ENCODE assay signal across 15 cellular contexts in genomic region chr5:59040804-59041201, GRCh38.
DNase-seq lines count a peak whose midpoint lies in the region; ATAC-seq, FAIRE-seq and TF ChIP-seq lines count a peak whose summit lies in the region.
"Had no signal": no experiment of that assay in that cellular context is flagged by ENCODE, and none has a peak within 500 bp of the region (broad histone marks: within the 10 kb centered on the region; RNA-seq: fewer than 3 reads in every experiment).

No MANE protein-coding gene starts in this region.

- BruUV-seq in HepG2 (replicated peaks; lab: Mats Ljungman, UMichigan): no TSS peak

- H3K27ac Mint-ChIP-seq in T-cell (peak overlapping the region; percentile 72 to 100), mesothelial cell of epicardium (no peak overlapping the region)

- FAIRE-seq in HepG2 (lab: Jason Lieb, UNC): no peak
- FAIRE-seq: pancreas had no signal

- H3K27ac ChIP-seq in HepG2 (ENCODE audit: extremely low read length, insufficient read depth, low read length) (peak overlapping the region; percentile 57), right lobe of liver (no peak overlapping the region)
- no peak overlapping the region for H3K27ac ChIP-seq in effector memory CD4-positive, alpha-beta T cell (ENCODE audit: insufficient read depth, low read length, poor library complexity, severe bottlenecking)
- H3K27ac ChIP-seq: C4-2B had no signal

- H3K4me1 Mint-ChIP-seq in T-cell (peaks cover 45 to 54% (median 51%) of the 10 kb centered on the region in 3 donors), mesothelial cell of epicardium (peaks cover 30% of the 10 kb centered on the region)

- H3K27me3 Mint-ChIP-seq in T-cell (no peaks in the 10 kb centered on the region), mesothelial cell of epicardium (ENCODE audit: low read depth) (no peaks in the 10 kb centered on the region)

- H3K27me3 ChIP-seq in HepG2 (ENCODE audit: control insufficient read depth in 1 of 2, insufficient read depth in 2 of 2, low read length in 2 of 2): peaks cover 0 to 13% of the 10 kb centered on the region in 2 experiments; a peak in 1 of 5 replicates
- H3K27me3 ChIP-seq in right lobe of liver: no peaks in the 10 kb centered on the region
- H3K27me3 ChIP-seq in effector memory CD4-positive, alpha-beta T cell (replicated peaks; ENCODE audit: control insufficient read depth, insufficient read depth, low read length, poor library complexity, severe bottlenecking): no peaks in the 10 kb centered on the region
- H3K27me3 ChIP-seq: adrenal gland, esophagus muscularis mucosa, pancreas had no signal

- ATAC-seq in HepG2 (no peak), right lobe of liver (no peak), T-cell (replicated peaks in 1 of 4) (no peak), GM18505 (IDR thresholded peaks at IDR 0.05; ENCODE audit: unreplicated experiment) (no peak)

- 0% methylated on average over 2 of the region's 2 CpGs for WGBS in HepG2 (ENCODE audit: low lambda C conversion rate)
- WGBS in right lobe of liver (ENCODE audit: insufficient coverage, low coverage, low lambda C conversion rate, missing lambda C conversion rate): 14% methylated on average over 2 of the region's 2 CpGs

- TF ChIP-seq RAD21 in HepG2 (CRISPR knock-in tag; IDR thresholded peaks at IDR 0.05): no peak

- peak overlapping the region in 2 of 3 experiments; percentile 13 to 77; a peak in 2 of 6 replicates for H3K4me3 ChIP-seq in HepG2 (replicated peaks in 1 of 3; ENCODE audit: insufficient read depth in 1 of 3, low read depth in 2 of 3, low read length in 3 of 3)
- no peak overlapping the region for H3K4me3 ChIP-seq in right lobe of liver
- H3K4me3 ChIP-seq in effector memory CD4-positive, alpha-beta T cell (ENCODE audit: insufficient read depth, low read depth, low read length, poor library complexity, severe bottlenecking): no peak overlapping the region

- H3K36me3 ChIP-seq in HepG2 (replicated peaks in 1 of 2; ENCODE audit: control insufficient read depth in 1 of 2, insufficient read depth in 2 of 2, low read length in 2 of 2): no peaks in the 10 kb centered on the region
- no peaks in the 10 kb centered on the region for H3K36me3 ChIP-seq in right lobe of liver
- H3K36me3 ChIP-seq in effector memory CD4-positive, alpha-beta T cell (ENCODE audit: control insufficient read depth, insufficient read depth, low read length): no peaks in the 10 kb centered on the region
- H3K36me3 ChIP-seq: adrenal gland, esophagus muscularis mucosa, pancreas had no signal

- H3K9ac ChIP-seq in HepG2 (ENCODE audit: insufficient read depth, low read depth, low read length): no peak overlapping the region; the same call in 1 of the 2 replicates

- POLR2A ChIA-PET in HepG2 (lab: Yijun Ruan, JAX): no interaction called here
- POLR2A ChIA-PET in T-cell (lab: Charles Lee): interaction anchor here (0.6 to 2.0 kb wide), 3 partner anchors 8 to 88 kb away, joined by 3 to 8 read pairs (median 3); no protein-coding TSS in a partner anchor

- no peaks in the 10 kb centered on the region for H4K20me1 ChIP-seq in HepG2 (ENCODE audit: insufficient read depth, low read length)

- H3K4me3 Mint-ChIP-seq in T-cell (peak overlapping the region; percentile 91 to 98 (median 95)), mesothelial cell of epicardium (peak overlapping the region; percentile 96)

- H3K9me3 Mint-ChIP-seq in T-cell: no peaks in the 10 kb centered on the region
- no peaks in the 10 kb centered on the region for H3K9me3 Mint-ChIP-seq in mesothelial cell of epicardium

- peaks cover 8% of the 10 kb centered on the region for H3K36me3 Mint-ChIP-seq in T-cell
- H3K36me3 Mint-ChIP-seq in mesothelial cell of epicardium: peaks cover 5% of the 10 kb centered on the region

- TF ChIP-seq POLR2A in HepG2 (IDR thresholded peaks at IDR 0.05; ENCODE audit: insufficient read depth in 1 of 2, low read depth in 2 of 2, low read length in 2 of 2) (no peak), right lobe of liver (IDR thresholded peaks at IDR 0.05) (no peak), GM18505 (IDR thresholded peaks at IDR 0.05; ENCODE audit: borderline replicate concordance, extremely low read depth, insufficient read depth, insufficient read length) (no peak)

- H3K4me1 ChIP-seq in HepG2 (ENCODE audit: insufficient read depth, low read length) (peaks cover 50% of the 10 kb centered on the region), right lobe of liver (peaks cover 0 to 11% (median 0%) of the 10 kb centered on the region in 4 donors)
- peaks cover 10% of the 10 kb centered on the region for H3K4me1 ChIP-seq in effector memory CD4-positive, alpha-beta T cell (ENCODE audit: control insufficient read depth, insufficient read depth, low read length, poor library complexity, severe bottlenecking)

- intact Hi-C loops in HepG2 (cut with micrococcal nuclease; ENCODE audit: unreplicated experiment) (no loop called here), right lobe of liver (cut with DNase I) (no loop called here)

- DNase-seq in HepG2 (ENCODE audit: low spot score): no peak
- DNase-seq in right lobe of liver: no peak
- DNase-seq in T-cell: no peak
- DNase-seq in mesothelial cell of epicardium (ENCODE audit: low spot score in 2 of 2, unreplicated experiment in 2 of 2): no peak
- DNase-seq in effector memory CD4-positive, alpha-beta T cell: no peak
- DNase-seq in HuH-7.5 (ENCODE audit: low spot score): no peak
- DNase-seq in stimulated activated CD4-positive, alpha-beta T cell treated with anti-CD3 and anti-CD28 coated beads, Interleukin-4, amount 100 ng/mL, for 4 hours: no peak
- DNase-seq: activated CD4-positive, alpha-beta T cell treated with anti-CD3 and anti-CD28 coated beads, Interleukin-2, amount 50 U/mL, for 4 hours; adrenal gland; GDM1; H7; pancreas had no signal

- no peak overlapping the region for H2AFZ ChIP-seq in HepG2 (ENCODE audit: low read length)

- peak overlapping the region; percentile 77; the same call in 1 of the 2 replicates for H3K4me2 ChIP-seq in HepG2 (ENCODE audit: low read depth, low read length)

- H3K9me3 ChIP-seq in HepG2 (ENCODE audit: low read length) (no peaks in the 10 kb centered on the region), right lobe of liver (no peaks in the 10 kb centered on the region)
- H3K9me3 ChIP-seq in effector memory CD4-positive, alpha-beta T cell (ENCODE audit: control insufficient read depth, low read length): no peaks in the 10 kb centered on the region
- H3K9me3 ChIP-seq: adrenal gland, esophagus muscularis mucosa, pancreas had no signal

- in situ Hi-C loops in HepG2 (cut with HindIII; ENCODE audit: extremely low pct_ligation_motif_present, low pct_unique_long_range_greater_than_20kb): no loop called here

- TF ChIP-seq EP300 in HepG2 (IDR thresholded peaks at IDR 0.05; ENCODE audit: low read depth in 2 of 2, low read length in 2 of 2) (peak in 1 of 2 experiments; percentile 44; a peak in 1 of 4 replicates), HepG2 (CRISPR knock-in tag; IDR thresholded peaks at IDR 0.05; ENCODE audit: borderline replicate concordance) (no peak)

- no peak for TF ChIP-seq CTCF in HepG2 (CRISPR knock-in tag; IDR thresholded peaks at IDR 0.05)
- TF ChIP-seq CTCF in right lobe of liver (IDR thresholded peaks at IDR 0.05): no peak
- TF ChIP-seq CTCF in mesothelial cell of epicardium (IDR thresholded peaks at IDR 0.05; ENCODE audit: unreplicated experiment): no peak

- peaks cover 3% of the 10 kb centered on the region for H3K79me2 ChIP-seq in HepG2 (ENCODE audit: insufficient read depth, low read length)

- CTCF ChIA-PET in HepG2 (lab: Yijun Ruan, JAX; ENCODE audit: low intra/inter-chr PET ratio, low total read pairs): no interaction called here
- CTCF ChIA-PET in T-cell (lab: Charles Lee): interaction anchor here (1.6 to 2.3 kb wide), 3 partner anchors 83 to 133 kb away, joined by 4 to 10 read pairs (median 10); no protein-coding TSS in a partner anchor

TF ChIP-seq in HepG2, 621 proteins besides CTCF, POLR2A, EP300 and RAD21 (continues in another document):
- TF ChIP-seq ATRX (CRISPR knock-in tag; IDR thresholded peaks at IDR 0.05; ENCODE audit: borderline replicate concordance) (no peak), RXRB (CRISPR knock-in tag; IDR thresholded peaks at IDR 0.05; ENCODE audit: borderline replicate concordance) (0 out of 2 replicates have a peak, but pooled peaks have one; percentile 34), FOXP1 (IDR thresholded peaks at IDR 0.05) (no peak), FOXP1 (CRISPR knock-in tag; IDR thresholded peaks at IDR 0.05) (peak; percentile 39), ZNF101 (CRISPR knock-in tag; IDR thresholded peaks at IDR 0.05; ENCODE audit: borderline replicate concordance, low read depth) (no peak), ZFP36 (IDR thresholded peaks at IDR 0.05; ENCODE audit: borderline replicate concordance, low read depth, low read length, partially characterized antibody) (no peak), ATF7-NPFF (CRISPR knock-in tag; IDR thresholded peaks at IDR 0.05; ENCODE audit: low read depth) (no peak), ZNF564 (CRISPR knock-in tag; IDR thresholded peaks at IDR 0.05) (no peak), ZFP90 (CRISPR knock-in tag; IDR thresholded peaks at IDR 0.05; ENCODE audit: borderline replicate concordance) (no peak), NFYC (CRISPR knock-in tag; IDR thresholded peaks at IDR 0.05) (no peak), SOX13 (IDR thresholded peaks at IDR 0.05) (no peak), SOX13 (CRISPR knock-in tag; conservative IDR thresholded peaks at IDR 0.05 in 1 of 2, IDR thresholded peaks at IDR 0.05 in 1 of 2) (peak in 1 of 2 experiments; percentile 81; a peak in 2 of 4 replicates), ATF1 (CRISPR knock-in tag; IDR thresholded peaks at IDR 0.05) (peak; percentile 42; the same call in 1 of the 2 replicates)
- TF ChIP-seq, protein P1, sequence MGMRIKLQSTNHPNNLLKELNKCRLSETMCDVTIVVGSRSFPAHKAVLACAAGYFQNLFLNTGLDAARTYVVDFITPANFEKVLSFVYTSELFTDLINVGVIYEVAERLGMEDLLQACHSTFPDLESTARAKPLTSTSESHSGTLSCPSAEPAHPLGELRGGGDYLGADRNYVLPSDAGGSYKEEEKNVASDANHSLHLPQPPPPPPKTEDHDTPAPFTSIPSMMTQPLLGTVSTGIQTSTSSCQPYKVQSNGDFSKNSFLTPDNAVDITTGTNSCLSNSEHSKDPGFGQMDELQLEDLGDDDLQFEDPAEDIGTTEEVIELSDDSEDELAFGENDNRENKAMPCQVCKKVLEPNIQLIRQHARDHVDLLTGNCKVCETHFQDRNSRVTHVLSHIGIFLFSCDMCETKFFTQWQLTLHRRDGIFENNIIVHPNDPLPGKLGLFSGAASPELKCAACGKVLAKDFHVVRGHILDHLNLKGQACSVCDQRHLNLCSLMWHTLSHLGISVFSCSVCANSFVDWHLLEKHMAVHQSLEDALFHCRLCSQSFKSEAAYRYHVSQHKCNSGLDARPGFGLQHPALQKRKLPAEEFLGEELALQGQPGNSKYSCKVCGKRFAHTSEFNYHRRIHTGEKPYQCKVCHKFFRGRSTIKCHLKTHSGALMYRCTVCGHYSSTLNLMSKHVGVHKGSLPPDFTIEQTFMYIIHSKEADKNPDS (CRISPR knock-in tag; IDR thresholded peaks at IDR 0.05): peak; percentile 82

Comparison
In these comparisons a context has a peak if more than half of its experiments do, and no peak if none do; other contexts are left out.
1. H3K4me3 ChIP-seq: peak in HepG2 (2 of 3); none in right lobe of liver (0 of 3) and effector memory CD4-positive, alpha-beta T cell (single experiment).